1 cellular context compared by ENCODE assay signal in genomic region chr11:115623021-115623451, GRCh38.
TF ChIP-seq lines count a peak whose summit lies in the region.

No MANE protein-coding gene starts in this region.

TF ChIP-seq in HEK293, 187 proteins besides CTCF, POLR2A, EP300 and RAD21 (continued from another document and continues in another):
- TF ChIP-seq REST (tag by site-specific recombination; IDR thresholded peaks at IDR 0.05) (no peak), GFI1B (tag by site-specific recombination; IDR thresholded peaks at IDR 0.05) (no peak), MEIS1 (CRISPR knock-in tag; IDR thresholded peaks at IDR 0.05; ENCODE audit: borderline replicate concordance) (no peak), ZNF114 (tag by site-specific recombination; IDR thresholded peaks at IDR 0.05) (no peak), ZNF211 (tag by site-specific recombination; IDR thresholded peaks at IDR 0.05; ENCODE audit: low read depth) (no peak), ZNF362 (tag by site-specific recombination; IDR thresholded peaks at IDR 0.05) (no peak), ZNF785 (tag by site-specific recombination; IDR thresholded peaks at IDR 0.05) (no peak), INSM2 (tag by site-specific recombination; IDR thresholded peaks at IDR 0.05) (peak; percentile 65; the same call in 1 of the 2 replicates), ZNF629 (tag by site-specific recombination; IDR thresholded peaks at IDR 0.05) (peak; percentile 51), ZNF16 (tag by site-specific recombination; IDR thresholded peaks at IDR 0.05; ENCODE audit: low read depth) (no peak), KLF16 (tag by site-specific recombination; IDR thresholded peaks at IDR 0.05) (no peak), ZNF24 (tag by site-specific recombination; IDR thresholded peaks at IDR 0.05) (no peak), BCL6B (tag by site-specific recombination; IDR thresholded peaks at IDR 0.05) (peak; percentile 92), ZNF48 (tag by site-specific recombination; IDR thresholded peaks at IDR 0.05) (no peak), ZNF404 (tag by site-specific recombination; IDR thresholded peaks at IDR 0.05) (no peak), ZSCAN16 (tag by site-specific recombination; IDR thresholded peaks at IDR 0.05) (no peak), ZNF335 (tag by site-specific recombination; conservative IDR thresholded peaks at IDR 0.05) (peak; percentile 47), ZNF670 (tag by site-specific recombination; IDR thresholded peaks at IDR 0.05; ENCODE audit: low read depth) (no peak), ZSCAN4 (tag by site-specific recombination; IDR thresholded peaks at IDR 0.05) (no peak), HOXA7 (CRISPR knock-in tag; IDR thresholded peaks at IDR 0.05; ENCODE audit: borderline replicate concordance) (no peak), ZNF398 (tag by site-specific recombination; IDR thresholded peaks at IDR 0.05) (no peak), TSHZ1 (tag by site-specific recombination; IDR thresholded peaks at IDR 0.05; ENCODE audit: borderline replicate concordance) (no peak), ZNF174 (tag by site-specific recombination; IDR thresholded peaks at IDR 0.05) (no peak), ZNF529 (tag by site-specific recombination; IDR thresholded peaks at IDR 0.05; ENCODE audit: insufficient replicate concordance) (no peak), ZNF391 (tag by site-specific recombination; IDR thresholded peaks at IDR 0.05; ENCODE audit: borderline replicate concordance, low read depth) (no peak), ZNF530 (tag by site-specific recombination; IDR thresholded peaks at IDR 0.05; ENCODE audit: low read depth) (no peak), ZBTB26 (tag by site-specific recombination; optimal IDR thresholded peaks at IDR 0.05) (no peak), ZNF76 (tag by site-specific recombination; IDR thresholded peaks at IDR 0.05; ENCODE audit: borderline replicate concordance, low read depth) (no peak), ZNF660 (tag by site-specific recombination; IDR thresholded peaks at IDR 0.05) (peak; percentile 45; the same call in 1 of the 2 replicates), ZNF324 (tag by site-specific recombination; IDR thresholded peaks at IDR 0.05) (no peak), ZSCAN30 (tag by site-specific recombination; IDR thresholded peaks at IDR 0.05) (peak; percentile 29; the same call in 1 of the 2 replicates), ZNF302 (tag by site-specific recombination; IDR thresholded peaks at IDR 0.05; ENCODE audit: low read depth) (no peak), KLF10 (tag by site-specific recombination; IDR thresholded peaks at IDR 0.05) (no peak), ZNF624 (tag by site-specific recombination; IDR thresholded peaks at IDR 0.05) (no peak), ZNF266 (tag by site-specific recombination; IDR thresholded peaks at IDR 0.05; ENCODE audit: low read depth) (no peak), ZNF274 (IDR thresholded peaks at IDR 0.05; ENCODE audit: low read length) (no peak), ZNF274 (tag by site-specific recombination; IDR thresholded peaks at IDR 0.05; ENCODE audit: borderline replicate concordance) (no peak), SP3 (tag by site-specific recombination; IDR thresholded peaks at IDR 0.05) (no peak), ZIC2 (tag by site-specific recombination; IDR thresholded peaks at IDR 0.05) (peak; percentile 94), HIC1 (tag by site-specific recombination; IDR thresholded peaks at IDR 0.05) (peak; percentile 54; the same call in 1 of the 2 replicates), GLIS2 (tag by site-specific recombination; IDR thresholded peaks at IDR 0.05) (peak; percentile 68), ZNF600 (tag by site-specific recombination; IDR thresholded peaks at IDR 0.05) (peak; percentile 79), ZNF585B (tag by site-specific recombination; IDR thresholded peaks at IDR 0.05) (no peak), ZNF202 (tag by site-specific recombination; IDR thresholded peaks at IDR 0.05; ENCODE audit: borderline replicate concordance) (no peak), OSR2 (tag by site-specific recombination; IDR thresholded peaks at IDR 0.05) (peak; percentile 23; the same call in 1 of the 2 replicates)
